ENCODE assay signal across 15 cellular contexts in genomic region chr3:7978104-7978457, GRCh38.
DNase-seq lines count a peak whose midpoint lies in the region; ATAC-seq and TF ChIP-seq lines count a peak whose summit lies in the region.
"Had no signal": no experiment of that assay in that cellular context is flagged by ENCODE, and none has a peak within 500 bp of the region (broad histone marks: within the 10 kb centered on the region; RNA-seq: fewer than 3 reads in every experiment).

No MANE protein-coding gene starts in this region.

- no peaks in the 10 kb centered on the region for H3K9me2 ChIP-seq in PC-9 (ENCODE audit: insufficient read depth)

- H3K4me3 ChIP-seq in PC-9, result no peak overlapping the region
- H3K4me3 ChIP-seq: ovary, Peyer's patch, stomach had no signal

- no peaks in the 10 kb centered on the region for H3K27me3 ChIP-seq in PC-9 (ENCODE audit: insufficient read depth, low read depth)
- H3K27me3 ChIP-seq: ovary, Peyer's patch, stomach had no signal

- H3K4me1 ChIP-seq in PC-9 (replicated peaks; ENCODE audit: insufficient read depth), result no peaks in the 10 kb centered on the region
- H3K4me1 ChIP-seq: Peyer's patch had no signal

- no peaks in the 10 kb centered on the region for H3K36me3 ChIP-seq in PC-9 (ENCODE audit: low read depth)
- H3K36me3 ChIP-seq: ovary, Peyer's patch, stomach had no signal

- no peak overlapping the region for H3K4me2 ChIP-seq in PC-9

- TF ChIP-seq CTCF in PC-9 (conservative IDR thresholded peaks at IDR 0.05), result no peak

- H3F3A ChIP-seq in PC-9 (ENCODE audit: insufficient read depth, low read depth), result no peaks in the 10 kb centered on the region

- intact Hi-C loops in Right ventricle myocardium superior (cut with DNase I), result no loop called here
- intact Hi-C loops in cardiac septum (cut with DNase I), result no loop called here
- intact Hi-C loops in PC-9 (cut with micrococcal nuclease; ENCODE audit: unreplicated experiment), result no loop called here

- CTCF ChIA-PET in PC-9 (lab: Charles Lee), result no interaction called here

- POLR2A ChIA-PET in PC-9 (lab: Charles Lee; ENCODE audit: unreplicated experiment), result no interaction called here

- peak; percentile 48 for DNase-seq in Right ventricle myocardium superior
- DNase-seq in cardiac septum (ENCODE audit: low spot score), result no peak
- peak in 51 of 56 donors; percentile 6 to 83 (median 45) for DNase-seq in amygdala (lab: John Stamatoyannopoulos, UW)
- DNase-seq in hypothalamus (lab: John Stamatoyannopoulos, UW), result peak in 41 of 51 donors; percentile 3 to 77 (median 38)
- no peak for DNase-seq in PC-9
- DNase-seq in SKM-1 (lab: John Stamatoyannopoulos, UW; ENCODE audit: unreplicated experiment), result no peak
- DNase-seq in NCI-H345 treated with DMSO at 0.1 percent for 48 hours (lab: John Stamatoyannopoulos, UW; ENCODE audit: unreplicated experiment), result no peak
- DNase-seq: activated T-cell treated with anti-CD3 and anti-CD28 coated beads, Interleukin-2, amount 50 U/mL, for 48 hours; H9; NCI-H2081 treated with DMSO at 0.1 percent for 48 hours; ovary; Peyer's patch; stimulated activated CD4-positive, alpha-beta T cell treated with anti-CD3 and anti-CD28 coated beads, Interleukin-2, amount 100 ng/mL, for 24 hours; stomach had no signal

- no peak overlapping the region for H3K27ac ChIP-seq in PC-9
- H3K27ac ChIP-seq: ovary, Peyer's patch, stomach had no signal

- ATAC-seq in Right ventricle myocardium superior (ENCODE audit: poor library complexity) (peak; percentile 55), GM21367 (IDR thresholded peaks at IDR 0.05; ENCODE audit: unreplicated experiment) (no peak)

- no peaks in the 10 kb centered on the region for H3K9me3 ChIP-seq in PC-9 (ENCODE audit: insufficient read depth, low read depth)
- H3K9me3 ChIP-seq: ovary, Peyer's patch, stomach had no signal

- BruUV-seq in PC-9 (replicated peaks; lab: Mats Ljungman, UMichigan), result no TSS peak

- no peak overlapping the region for H2AFZ ChIP-seq in PC-9

- H3K79me2 ChIP-seq in PC-9 (ENCODE audit: low read depth), result no peaks in the 10 kb centered on the region

- no peaks in the 10 kb centered on the region for H4K20me1 ChIP-seq in PC-9 (ENCODE audit: insufficient read depth)

Comparison
In these comparisons a context has a peak if more than half of its experiments do, and no peak if none do; other contexts are left out.
1. DNase-seq: peak in Right ventricle myocardium superior (single experiment), amygdala (51 of 56) and hypothalamus (41 of 51); none in cardiac septum (single experiment), PC-9 (0 of 2), SKM-1 (single experiment) and NCI-H345 treated with DMSO at 0.1 percent for 48 hours (single experiment).